Comparison of ENCODE assay signal across 8 cellular contexts in genomic region chr15:77875066-77875721, GRCh38.
A peak's percentile ranks its signal among the peaks of the same experiment; 100 is the strongest.
DNase-seq lines count a peak whose midpoint lies in the region; ATAC-seq and TF ChIP-seq lines count a peak whose summit lies in the region.
"Not testable (repeated sequence)": the region's sequence is repeated elsewhere in the genome, so short reads cannot be mapped to it uniquely, and the experiment has no call there.

No MANE protein-coding gene starts in this region.

- H3K27ac Mint-ChIP-seq in endothelial cell (ENCODE audit: unreplicated experiment): not testable (repeated sequence)

- TF ChIP-seq POLR2A in NB4 (IDR thresholded peaks at IDR 0.05; ENCODE audit: extremely low read depth, insufficient read length); gastrocnemius medialis (IDR thresholded peaks at IDR 0.05): not testable (repeated sequence)

- H3K36me3 Mint-ChIP-seq in endothelial cell (ENCODE audit: low read depth, unreplicated experiment): not testable (repeated sequence)

- in situ Hi-C loops in gastrocnemius medialis (cut with MboI; ENCODE audit: low sequenced_read_pairs in 4 of 4): not testable (repeated sequence)

- DNase-seq in A673 (ENCODE audit: low spot score): peak; percentile 87
- DNase-seq in GM12865 (ENCODE audit: low read depth): peak; percentile 62
- DNase-seq in NB4 (ENCODE audit: low read depth): peak; percentile 81
- peak; percentile 48 for DNase-seq in RPMI7951 (ENCODE audit: low read depth)
- DNase-seq in activated T-cell treated with anti-CD3 and anti-CD28 coated beads for 48 hours (ENCODE audit: low read depth): peak; percentile 26
- DNase-seq in endothelial cell (ENCODE audit: low spot score): peak; percentile 79
- peak; percentile 7 for DNase-seq in kidney glomerular epithelial cell (lab: John Stamatoyannopoulos, UW)
- DNase-seq in gastrocnemius medialis: not testable (repeated sequence)

- not testable (repeated sequence) for H3K4me3 ChIP-seq in A673 (ENCODE audit: low read depth, low read length, poor library complexity, severe bottlenecking); GM12865 (ENCODE audit: low read depth, low read length); NB4 (ENCODE audit: low read depth, low read length); gastrocnemius medialis

- not testable (repeated sequence) for H3K36me3 ChIP-seq in A673 (ENCODE audit: insufficient read depth, low read length, poor library complexity, severe bottlenecking); gastrocnemius medialis

- not testable (repeated sequence) for BruUV-seq in A673 (replicated peaks; lab: Mats Ljungman, UMichigan)

- H3K27me3 Mint-ChIP-seq in endothelial cell (ENCODE audit: unreplicated experiment): not testable (repeated sequence)

- ATAC-seq in gastrocnemius medialis: not testable (repeated sequence)

- H3K9me3 Mint-ChIP-seq in endothelial cell (ENCODE audit: unreplicated experiment): not testable (repeated sequence)

- H3K4me1 Mint-ChIP-seq in endothelial cell (ENCODE audit: unreplicated experiment): not testable (repeated sequence)

- not testable (repeated sequence) for H3K4me1 ChIP-seq in A673 (ENCODE audit: insufficient read depth, low read length, poor library complexity, severe bottlenecking); gastrocnemius medialis

- CTCF ChIA-PET in A673 (lab: Charles Lee): interaction anchor here (0.6 to 1.1 kb wide), 5 partner anchors 136 to 1727 kb away, joined by 3 to 7 read pairs (median 3); no protein-coding TSS in a partner anchor

- not testable (repeated sequence) for H3K9me3 ChIP-seq in A673 (ENCODE audit: low read depth, low read length, poor library complexity, severe bottlenecking); gastrocnemius medialis

- intact Hi-C loops in A673 (cut with micrococcal nuclease; ENCODE audit: unreplicated experiment): loop anchor here (2.0 to 10.0 kb wide), 3 partner anchors 240 to 760 kb away; no protein-coding TSS in a partner anchor
- intact Hi-C loops in gastrocnemius medialis (cut with DNase I; ENCODE audit: low total_unique reads): not testable (repeated sequence)

- H3K27ac ChIP-seq in A673 (ENCODE audit: low read depth, low read length, poor library complexity, severe bottlenecking); gastrocnemius medialis: not testable (repeated sequence)

- TF ChIP-seq CTCF in A673 (conservative IDR thresholded peaks at IDR 0.05; ENCODE audit: low read depth, low read length) (peak; percentile 79), GM12865 (IDR thresholded peaks at IDR 0.05; ENCODE audit: insufficient read depth, low read depth, low read length, missing control alignments) (peak; percentile 65), NB4 (IDR thresholded peaks at IDR 0.05; ENCODE audit: low read depth, low read length) (peak; percentile 76), endothelial cell (IDR thresholded peaks at IDR 0.05; ENCODE audit: unreplicated experiment) (peak; percentile 62), gastrocnemius medialis (IDR thresholded peaks at IDR 0.05 in 4 of 5, conservative IDR thresholded peaks at IDR 0.05 in 1 of 5) (peak in 3 of 5 experiments; percentile 15 to 57 (median 27))

- POLR2A ChIA-PET in A673 (lab: Charles Lee; ENCODE audit: low non-redundant PET): interaction anchor here (0.6 kb wide), 1 partner anchor 32 kb away, joined by 6 read pairs; no protein-coding TSS in a partner anchor

- H3K27me3 ChIP-seq in A673 (replicated peaks; ENCODE audit: insufficient read depth, low read depth, low read length, poor library complexity); gastrocnemius medialis: not testable (repeated sequence)

- not testable (repeated sequence) for H3K4me3 Mint-ChIP-seq in endothelial cell (ENCODE audit: unreplicated experiment)

Comparison
In these comparisons a context has a peak if more than half of its experiments do, and no peak if none do; other contexts are left out.
1. CTCF ChIP-seq: peak in every context shown above with its lines; median percentile 79 in A673; 76 in NB4; 65 in GM12865; 62 in endothelial cell; 27 in gastrocnemius medialis.